8 cellular contexts compared by ENCODE assay signal in the genomic region with DNA sequence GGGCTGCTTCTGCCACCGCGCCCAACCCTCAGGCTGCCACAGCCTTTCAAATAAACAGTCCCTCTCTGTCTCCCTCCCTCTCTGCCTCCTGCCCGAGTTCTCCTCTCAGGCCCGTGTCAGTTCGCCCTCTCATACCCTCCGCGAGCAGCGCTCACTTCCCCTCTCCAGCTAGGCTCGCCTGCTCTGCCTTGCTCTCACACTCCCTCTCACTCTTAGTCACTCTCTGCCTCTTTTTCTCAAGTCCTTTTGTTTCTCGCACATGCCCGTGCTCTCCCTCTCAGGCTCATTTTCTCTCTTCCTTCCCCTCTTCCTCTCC. TPM values are rescaled to one million over a fixed set of nuclear protein-coding genes. Genes with fewer than 3 reads are reported as not detected.
DNase-seq lines count a peak whose midpoint lies in the region; ATAC-seq and TF ChIP-seq lines count a peak whose summit lies in the region.

No MANE protein-coding gene starts in this region.

- H3K9me2 ChIP-seq in SK-N-SH: no peaks in the 10 kb centered on the region

- peak; percentile 46 for ATAC-seq in GM18505 (IDR thresholded peaks at IDR 0.05; ENCODE audit: unreplicated experiment)
- ATAC-seq in HG03060 (IDR thresholded peaks at IDR 0.05; ENCODE audit: low read depth, unreplicated experiment): peak; percentile 38
- ATAC-seq in GM19455 (IDR thresholded peaks at IDR 0.05; ENCODE audit: unreplicated experiment): no peak

- TF ChIP-seq RAD21 in SK-N-SH (IDR thresholded peaks at IDR 0.05; ENCODE audit: low read length): no peak

- intact Hi-C loops in stomach (cut with DNase I; ENCODE audit: low total_unique reads): loop anchor here (5.0 to 10.0 kb wide), 2 partner anchors 60 to 333 kb away; a partner anchor contains a TSS

- H3K27me3 ChIP-seq in SK-N-SH (ENCODE audit: insufficient read depth) (peaks cover 10% of the 10 kb centered on the region; the same call in 1 of the 2 replicates), stomach (peaks cover 0 to 7% (median 0%) of the 10 kb centered on the region in 3 donors)

- H3K79me2 ChIP-seq in SK-N-SH (ENCODE audit: insufficient read depth): no peaks in the 10 kb centered on the region

- H3K9me3 ChIP-seq in SK-N-SH (no peaks in the 10 kb centered on the region), stomach (no peaks in the 10 kb centered on the region)

- H3K4me1 ChIP-seq in SK-N-SH (ENCODE audit: control insufficient read depth in 1 of 2, insufficient read depth in 2 of 2, low read depth in 1 of 2, low read length in 1 of 2) (peaks cover 0 to 10% of the 10 kb centered on the region in 2 experiments; a peak in 1 of 4 replicates), stomach (peaks cover 0 to 58% (median 31%) of the 10 kb centered on the region in 4 donors)

- H3F3A ChIP-seq in SK-N-SH (replicated peaks; ENCODE audit: insufficient read depth): no peaks in the 10 kb centered on the region

- H3K36me3 ChIP-seq in SK-N-SH (replicated peaks in 1 of 2; ENCODE audit: control insufficient read depth in 1 of 2, insufficient read depth in 2 of 2, low read length in 1 of 2): no peaks in the 10 kb centered on the region
- H3K36me3 ChIP-seq in stomach: no peaks in the 10 kb centered on the region

- H3K4me3 ChIP-seq in SK-N-SH (ENCODE audit: low read depth in 2 of 2, low read length in 1 of 2) (peak overlapping the region in 1 of 2 experiments; percentile 28; a peak in 1 of 4 replicates), stomach (peak overlapping the region; percentile 64 to 79 (median 70))

- DNase-seq in SK-N-SH (peak; percentile 58), dermis blood vessel endothelial cell (peak; percentile 72), lung microvascular endothelial cell (ENCODE audit: low read depth in 2 of 2) (peak; percentile 62 to 80), stomach (peak; percentile 45), NCI-H748 treated with DMSO at 0.1 percent for 48 hours (lab: John Stamatoyannopoulos, UW) (no peak)

- WGBS in SK-N-SH (ENCODE audit: low lambda C conversion rate): 19% methylated on average over 11 of the region's 11 CpGs
- 2 to 34% (median 4%) methylated on average over 9 to 11 of the region's 11 CpGs for WGBS in stomach, 5 donors

- POLR2A ChIA-PET in SK-N-SH (lab: Yijun Ruan, JAX): no interaction called here

- TF ChIP-seq EP300 in SK-N-SH (IDR thresholded peaks at IDR 0.05; ENCODE audit: borderline replicate concordance in 1 of 2, low read depth in 1 of 2, low read length in 1 of 2) (no peak), stomach (IDR thresholded peaks at IDR 0.05) (no peak)

- H2AFZ ChIP-seq in SK-N-SH (ENCODE audit: low read depth): no peak overlapping the region

- TF ChIP-seq CTCF in SK-N-SH (IDR thresholded peaks at IDR 0.05) (no peak), stomach (IDR thresholded peaks at IDR 0.05) (no peak)

- H3K27ac ChIP-seq in SK-N-SH (ENCODE audit: low read depth in 2 of 2, low read length in 1 of 2): no peak overlapping the region; a peak in 1 of 4 replicates
- peak overlapping the region in 4 of 5 donors; percentile 25 to 87 (median 84) for H3K27ac ChIP-seq in stomach

- no peak overlapping the region for H3K9ac ChIP-seq in SK-N-SH

- no peak for TF ChIP-seq POLR2A in GM18505 (IDR thresholded peaks at IDR 0.05; ENCODE audit: borderline replicate concordance, extremely low read depth, insufficient read depth, insufficient read length)
- TF ChIP-seq POLR2A in stomach (IDR thresholded peaks at IDR 0.05): no peak

- CTCF ChIA-PET in SK-N-SH (lab: Yijun Ruan, JAX): interaction anchor here (1.2 to 6.6 kb wide), 6 partner anchors 9 to 254 kb away, joined by 3 to 52 read pairs (median 4); no protein-coding TSS in a partner anchor

- H4K20me1 ChIP-seq in SK-N-SH (ENCODE audit: insufficient read depth): peaks cover 2% of the 10 kb centered on the region; the same call in 1 of the 2 replicates

- H3K4me2 ChIP-seq in SK-N-SH: peak overlapping the region; percentile 81

TF ChIP-seq in SK-N-SH, 30 proteins besides CTCF, POLR2A, EP300 and RAD21:
- TF ChIP-seq FOSL2 (IDR thresholded peaks at IDR 0.05; ENCODE audit: borderline replicate concordance, low read depth) (no peak), NFIC (IDR thresholded peaks at IDR 0.05; ENCODE audit: borderline replicate concordance) (no peak), FOXM1 (IDR thresholded peaks at IDR 0.05; ENCODE audit: low read depth) (no peak), FOXJ3 (CRISPR knock-in tag; IDR thresholded peaks at IDR 0.05) (no peak), NRF1 (IDR thresholded peaks at IDR 0.05; ENCODE audit: low read depth, low read length) (no peak), ELF1 (IDR thresholded peaks at IDR 0.05) (no peak)
- TF ChIP-seq, protein P1, sequence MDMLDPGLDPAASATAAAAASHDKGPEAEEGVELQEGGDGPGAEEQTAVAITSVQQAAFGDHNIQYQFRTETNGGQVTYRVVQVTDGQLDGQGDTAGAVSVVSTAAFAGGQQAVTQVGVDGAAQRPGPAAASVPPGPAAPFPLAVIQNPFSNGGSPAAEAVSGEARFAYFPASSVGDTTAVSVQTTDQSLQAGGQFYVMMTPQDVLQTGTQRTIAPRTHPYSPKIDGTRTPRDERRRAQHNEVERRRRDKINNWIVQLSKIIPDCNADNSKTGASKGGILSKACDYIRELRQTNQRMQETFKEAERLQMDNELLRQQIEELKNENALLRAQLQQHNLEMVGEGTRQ (IDR thresholded peaks at IDR 0.05; ENCODE audit: borderline replicate concordance, low read depth, low read length): no peak

RNA-seq across cellular contexts. Expression of a gene that starts 3.2 kb away (rescaled TPM):
- polyA plus RNA-seq in SK-N-SH (2012; rRNA removed) (7.5 and 8.4 TPM in 2 replicates), stomach (10 to 100 TPM in 2 of 3 donors, 1 to 10 TPM in 1; 9.2 to 15.0 (median 10.1) TPM)
- 3.9 and 6.5 TPM in 2 replicates for polyA plus RNA-seq in SK-N-SH (2012; cell fraction: cytosol; rRNA removed)
- polyA plus RNA-seq in SK-N-SH (2012; cell fraction: nucleus; rRNA removed): 3.8 and 3.9 TPM in 2 replicates
- total RNA-seq in dermis blood vessel endothelial cell (30.0 and 43.4 TPM in 2 replicates), lung microvascular endothelial cell (4.6 and 28.8 TPM in 2 replicates), stomach (100 to 1,000 TPM in 1 of 5 donors, 10 to 100 TPM in 3, 1 to 10 TPM in 1; 5.8 to 160 (median 26.1) TPM)

Comparison
In these comparisons a context has a peak if more than half of its experiments do, and no peak if none do; other contexts are left out.
1. H3K27ac ChIP-seq: peak in stomach (4 of 5); none in SK-N-SH (0 of 2).